ENCODE assay signal across 12 cellular contexts in the genomic region with DNA sequence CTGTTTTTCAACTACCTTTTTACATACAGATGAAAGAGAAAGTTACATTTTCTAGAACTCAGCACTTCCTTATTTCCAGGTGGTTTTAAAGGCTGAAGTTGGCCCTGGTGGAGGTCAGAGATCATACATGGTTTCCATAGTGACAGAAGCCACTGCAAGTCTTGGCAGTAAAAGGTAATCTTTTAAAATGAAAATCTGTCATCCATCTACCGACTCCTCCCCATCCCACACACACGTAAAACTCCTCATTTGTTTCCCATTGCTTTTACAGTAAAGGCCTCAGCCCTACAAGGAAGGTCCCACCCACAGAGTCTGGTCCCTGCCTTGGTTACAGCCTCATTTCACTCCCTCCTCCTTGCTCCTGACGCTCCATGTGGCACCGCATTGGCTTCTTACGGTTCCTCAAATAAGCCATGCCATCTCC. TPM values are rescaled to one million over a fixed set of nuclear protein-coding genes. Genes with fewer than 3 reads are reported as not detected.
DNase-seq lines count a peak whose midpoint lies in the region; ATAC-seq lines count a peak whose summit lies in the region.
"Had no signal": no experiment of that assay in that cellular context is flagged by ENCODE, and none has a peak within 500 bp of the region (broad histone marks: within the 10 kb centered on the region; RNA-seq: fewer than 3 reads in every experiment).

No MANE protein-coding gene starts in this region.

- no peak overlapping the region for H3K27ac Mint-ChIP-seq in T-helper 17 cell

- H3K27ac ChIP-seq in caudate nucleus (ENCODE audit: low read depth, low read length): peak overlapping the region; percentile 49
- H3K27ac ChIP-seq: psoas muscle had no signal

- peaks cover 3% of the 10 kb centered on the region for H3K36me3 Mint-ChIP-seq in T-helper 17 cell (ENCODE audit: low read depth)

- H3K4me1 Mint-ChIP-seq in T-helper 17 cell: no peaks in the 10 kb centered on the region

- ATAC-seq in GM18502 (IDR thresholded peaks at IDR 0.05; ENCODE audit: poor library complexity, unreplicated experiment) (peak; percentile 79), GM21423 (IDR thresholded peaks at IDR 0.05; ENCODE audit: unreplicated experiment) (peak; percentile 79), HG03378 (IDR thresholded peaks at IDR 0.05; ENCODE audit: unreplicated experiment) (peak; percentile 72), GM21619 (IDR thresholded peaks at IDR 0.05; ENCODE audit: unreplicated experiment) (no peak), T-helper 17 cell (no peak)
- ATAC-seq: psoas muscle had no signal

- peaks cover 29% of the 10 kb centered on the region for H3K27me3 Mint-ChIP-seq in T-helper 17 cell

- peak in 11 of 61 donors; percentile 1 to 72 (median 12) for DNase-seq in caudate nucleus (lab: John Stamatoyannopoulos, UW)
- DNase-seq in Kasumi-1 (lab: John Stamatoyannopoulos, UW): no peak
- no peak for DNase-seq in iPS-NIHi11 (ENCODE audit: low spot score)
- DNase-seq in T-helper 17 cell: no peak
- DNase-seq: activated CD4-positive, alpha-beta T cell treated with anti-CD3 and anti-CD28 coated beads, Interleukin-2, amount 50 U/mL, for 4 hours; NCI-H1436; Peyer's patch; psoas muscle had no signal

- no peaks in the 10 kb centered on the region for H3K9me3 ChIP-seq in T-helper 17 cell (ENCODE audit: control insufficient read depth, low read length, poor library complexity, severe bottlenecking)
- H3K9me3 ChIP-seq: Peyer's patch, psoas muscle had no signal

- no peak overlapping the region for H3K4me3 Mint-ChIP-seq in T-helper 17 cell

RNA-seq across cellular contexts. Expression of gene CYP19A1, which starts 2.8 kb away (rescaled TPM):
- total RNA-seq in T-helper 17 cell: 1 to 10 TPM in 1 of 2 donors, under 1 TPM in 1; 0.70 to 1.1 TPM

RNA-seq across cellular contexts. Expression of gene GLDN, which starts 5.9 kb away (rescaled TPM):
- under 1 TPM in 1 of 2 donors, not detected in 1; 0.21 TPM for total RNA-seq in T-helper 17 cell

Comparison
In these comparisons a context has a peak if more than half of its experiments do, and no peak if none do; other contexts are left out.
1. ATAC-seq: peak in GM18502 (single experiment), GM21423 (single experiment) and HG03378 (single experiment); none in GM21619 (single experiment) and T-helper 17 cell (single experiment).